ENCODE assay signal across 11 cellular contexts in the genomic region with DNA sequence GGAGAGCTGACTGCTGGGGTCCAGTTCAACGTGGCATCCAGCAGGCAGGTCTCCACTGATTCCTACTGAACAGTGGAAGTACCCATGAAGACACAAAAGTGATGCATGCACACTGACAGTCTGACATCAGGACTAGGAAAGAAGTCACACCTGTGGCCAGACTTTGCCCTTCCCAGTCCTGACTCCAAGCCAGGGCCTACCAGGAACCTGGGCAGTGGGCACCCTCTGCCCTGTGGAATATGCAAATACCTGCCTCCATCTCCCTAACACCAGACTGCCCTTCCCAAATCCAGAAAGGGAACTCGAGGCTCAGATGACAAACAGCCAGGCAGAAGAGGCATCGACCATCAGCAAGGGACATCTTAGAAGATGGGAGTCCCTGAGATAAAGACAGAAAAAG. TPM values are rescaled to one million over a fixed set of nuclear protein-coding genes. Genes with fewer than 3 reads are reported as not detected.
DNase-seq lines count a peak whose midpoint lies in the region; ATAC-seq, FAIRE-seq and TF ChIP-seq lines count a peak whose summit lies in the region.
"Had no signal": no experiment of that assay in that cellular context is flagged by ENCODE, and none has a peak within 500 bp of the region (broad histone marks: within the 10 kb centered on the region; RNA-seq: fewer than 3 reads in every experiment).

No MANE protein-coding gene starts in this region.

- intact Hi-C loops in GM12878 (cut with micrococcal nuclease; ENCODE audit: unreplicated experiment): loop anchor here (5.0 to 10.0 kb wide), 2 partner anchors 76 to 343 kb away; no protein-coding TSS in a partner anchor

- 26% methylated on average over 3 of the region's 3 CpGs for WGBS in GM12878 (ENCODE audit: insufficient coverage, insufficient replicate concordance, low lambda C conversion rate, missing lambda C conversion rate)
- 40% methylated on average over 3 of the region's 3 CpGs for WGBS in liver

- H3K9me3 ChIP-seq in OCI-LY1 (ENCODE audit: low read length) (peaks cover 6% of the 10 kb centered on the region; the same call in 1 of the 2 replicates), GM12878 (replicated peaks; ENCODE audit: control insufficient read depth, insufficient read depth, low read length) (no peaks in the 10 kb centered on the region; the same call in 2 of the 3 replicates), liver (ENCODE audit: control insufficient read depth in 4 of 4, low read length in 3 of 4) (no peaks in the 10 kb centered on the region), thoracic aorta (no peaks in the 10 kb centered on the region)

- peaks cover 70% of the 10 kb centered on the region for H3K36me3 ChIP-seq in OCI-LY1 (ENCODE audit: insufficient read depth, low read length)
- peaks cover 0 to 3% of the 10 kb centered on the region in 2 experiments; a peak in 2 of 4 replicates for H3K36me3 ChIP-seq in GM12878 (ENCODE audit: control insufficient read depth in 2 of 2, insufficient read depth in 2 of 2, low read length in 1 of 2)
- H3K36me3 ChIP-seq in liver (ENCODE audit: control insufficient read depth in 4 of 4, insufficient read depth in 3 of 4, low read depth in 1 of 4, low read length in 3 of 4): peaks cover 1 to 14% (median 3%) of the 10 kb centered on the region in 4 donors
- H3K36me3 ChIP-seq in thoracic aorta: no peaks in the 10 kb centered on the region

- TF ChIP-seq POLR2A in GM12878 (IDR thresholded peaks at IDR 0.05; ENCODE audit: low read depth, low read length): no peak

- H3K4me3 ChIP-seq in OCI-LY1 (ENCODE audit: low read depth, low read length, poor library complexity, severe bottlenecking) (no peak overlapping the region), GM12878 (no peak overlapping the region), liver (ENCODE audit: low read depth in 1 of 3, low read length in 3 of 3) (no peak overlapping the region), thoracic aorta (no peak overlapping the region)
- H3K4me3 ChIP-seq: lung, smooth muscle cell had no signal

- TF ChIP-seq EP300 in GM12878 (IDR thresholded peaks at IDR 0.05; ENCODE audit: borderline replicate concordance in 1 of 2, control insufficient read depth in 1 of 2, low read depth in 2 of 2, low read length in 2 of 2): no peak

- H3K27me3 Mint-ChIP-seq in stimulated activated naive CD8-positive, alpha-beta T cell treated with anti-CD3 and anti-CD28 coated beads, Interleukin-15, amount 100 ng/mL, for 72 hours: no peaks in the 10 kb centered on the region

- H3K79me2 ChIP-seq in OCI-LY1 (ENCODE audit: insufficient read depth, low read length): peaks cover 26% of the 10 kb centered on the region
- H3K79me2 ChIP-seq in GM12878 (ENCODE audit: control insufficient read depth, insufficient read depth, low read length): no peaks in the 10 kb centered on the region

- peak overlapping the region; percentile 61; the same call in 1 of the 2 replicates for H3K4me2 ChIP-seq in OCI-LY1 (ENCODE audit: low read length)
- 0 out of 2 replicates have a peak overlapping the region, but pooled peaks have one; percentile 13 for H3K4me2 ChIP-seq in GM12878 (ENCODE audit: control insufficient read depth, insufficient read depth)
- H3K4me2 ChIP-seq: smooth muscle cell had no signal

- DNase-seq in GM12878 (ENCODE audit: low read depth, low spot score): no peak
- DNase-seq in thoracic aorta (ENCODE audit: low spot score): no peak
- DNase-seq in stimulated activated naive CD8-positive, alpha-beta T cell treated with anti-CD3 and anti-CD28 coated beads, Interleukin-15, amount 100 ng/mL, for 72 hours: no peak
- DNase-seq in DMS 273 treated with DMSO at 0.1 percent for 48 hours (lab: John Stamatoyannopoulos, UW): no peak
- DNase-seq: activated CD4-positive, CD25-positive, alpha-beta regulatory T cell; SW 1271 had no signal

- H3K4me1 Mint-ChIP-seq in stimulated activated naive CD8-positive, alpha-beta T cell treated with anti-CD3 and anti-CD28 coated beads, Interleukin-15, amount 100 ng/mL, for 72 hours: peaks cover 40% of the 10 kb centered on the region

- no peak overlapping the region for H3K4me3 Mint-ChIP-seq in stimulated activated naive CD8-positive, alpha-beta T cell treated with anti-CD3 and anti-CD28 coated beads, Interleukin-15, amount 100 ng/mL, for 72 hours

- H3F3A ChIP-seq in OCI-LY1 (ENCODE audit: insufficient read depth, low read length): no peaks in the 10 kb centered on the region

- no peak overlapping the region for H2AFZ ChIP-seq in OCI-LY1 (ENCODE audit: low read length)
- H2AFZ ChIP-seq in GM12878 (ENCODE audit: control insufficient read depth, low read depth, low read length): peak overlapping the region; percentile 26

- no peak for FAIRE-seq in GM12878 (lab: Jason Lieb, UNC)

- CTCF ChIA-PET in GM12878 (lab: Yijun Ruan, JAX): interaction anchor here (0.6 to 5.4 kb wide), 30 partner anchors 8 to 263 kb away, joined by 3 to 40 read pairs (median 3); partner anchors contain the start of gene CDS2

- in situ Hi-C loops in GM12878 (cut with MboI): no loop called here

- no peak for TF ChIP-seq CTCF in OCI-LY1 (IDR thresholded peaks at IDR 0.05; ENCODE audit: low read length)
- no peak for TF ChIP-seq CTCF in GM12878 (IDR thresholded peaks at IDR 0.05 in 2 of 3, conservative IDR thresholded peaks at IDR 0.05 in 1 of 3; ENCODE audit: control insufficient read depth in 2 of 3, extremely low read depth in 1 of 3, insufficient read depth in 1 of 3, low read depth in 3 of 3, low read length in 3 of 3)
- TF ChIP-seq CTCF in liver (IDR thresholded peaks at IDR 0.05; ENCODE audit: low read depth, low read length, missing input control): no peak
- no peak for TF ChIP-seq CTCF in thoracic aorta (IDR thresholded peaks at IDR 0.05)

- SMC1A ChIA-PET in GM12878 (lab: Charles Lee; ENCODE audit: uncharacterized antibody, unreplicated experiment): interaction anchor here (0.7 to 3.7 kb wide), 19 partner anchors 22 to 213 kb away, joined by 3 to 19 read pairs (median 4); partner anchors contain the start of gene CDS2

- no peaks in the 10 kb centered on the region for H3K9me2 ChIP-seq in OCI-LY1 (ENCODE audit: low read depth, low read length)

- no peaks in the 10 kb centered on the region for H4K20me1 ChIP-seq in OCI-LY1 (ENCODE audit: insufficient read depth, low read length)
- H4K20me1 ChIP-seq in GM12878 (ENCODE audit: control insufficient read depth, insufficient read depth): no peaks in the 10 kb centered on the region

- H3K27me3 ChIP-seq in OCI-LY1 (ENCODE audit: insufficient read depth, low read length) (no peaks in the 10 kb centered on the region), GM12878 (replicated peaks in 1 of 2; ENCODE audit: control insufficient read depth in 2 of 2, insufficient read depth in 2 of 2, low read length in 1 of 2) (no peaks in the 10 kb centered on the region), liver (ENCODE audit: control insufficient read depth in 4 of 4, insufficient read depth in 4 of 4, low read length in 3 of 4) (no peaks in the 10 kb centered on the region), thoracic aorta (replicated peaks; ENCODE audit: insufficient read depth) (no peaks in the 10 kb centered on the region)

- POLR2A ChIA-PET in GM12878 (lab: Charles Lee): interaction anchor here (0.6 to 1.2 kb wide), 2 partner anchors 8 to 23 kb away, joined by 3 to 5 read pairs; no protein-coding TSS in a partner anchor

- H3K27ac ChIP-seq in OCI-LY1 (ENCODE audit: low read depth, low read length, poor library complexity, severe bottlenecking): peak overlapping the region; percentile 75
- no peak overlapping the region for H3K27ac ChIP-seq in GM12878 (ENCODE audit: control insufficient read depth, insufficient read depth)
- peak overlapping the region; percentile 83 for H3K27ac ChIP-seq in liver (ENCODE audit: low read depth in 1 of 2, low read length in 2 of 2)
- peak overlapping the region; percentile 76 to 78 for H3K27ac ChIP-seq in thoracic aorta

- BruUV-seq in GM12878 (replicated peaks; lab: Mats Ljungman, UMichigan): no TSS peak

- ATAC-seq in GM12878: 0 out of 3 replicates have a peak, but pooled peaks have one; percentile 10
- ATAC-seq in thoracic aorta (ENCODE audit: insufficient number of reproducible peaks, low FRiP score, low read depth): no peak
- ATAC-seq in stimulated activated naive CD8-positive, alpha-beta T cell treated with anti-CD3 and anti-CD28 coated beads, Interleukin-15, amount 100 ng/mL, for 72 hours: no peak
- no peak for ATAC-seq in GM21447 (IDR thresholded peaks at IDR 0.05; ENCODE audit: unreplicated experiment)

- TF ChIP-seq RAD21 in GM12878 (IDR thresholded peaks at IDR 0.05; ENCODE audit: insufficient read depth, low read depth, low read length) (no peak), liver (IDR thresholded peaks at IDR 0.05) (no peak)

- peaks cover 36% of the 10 kb centered on the region for H3K4me1 ChIP-seq in OCI-LY1 (ENCODE audit: insufficient read depth, low read length, severe bottlenecking)
- peaks cover 21% of the 10 kb centered on the region for H3K4me1 ChIP-seq in GM12878 (ENCODE audit: control insufficient read depth, insufficient read depth, low read length)
- H3K4me1 ChIP-seq in liver (ENCODE audit: control insufficient read depth in 4 of 4, insufficient read depth in 4 of 4, low read length in 3 of 4): peaks cover 3 to 29% (median 18%) of the 10 kb centered on the region in 4 donors
- peaks cover 6 to 29% of the 10 kb centered on the region in 2 donors for H3K4me1 ChIP-seq in thoracic aorta (ENCODE audit: control insufficient read depth in 1 of 2, low read depth in 2 of 2)

- no peak overlapping the region; the same call in 1 of the 2 replicates for H3K9ac ChIP-seq in OCI-LY1 (ENCODE audit: low read length)
- no peak overlapping the region for H3K9ac ChIP-seq in GM12878 (ENCODE audit: control insufficient read depth, insufficient read depth, low read length)
- H3K9ac ChIP-seq in liver (ENCODE audit: low read depth in 1 of 2, low read length in 2 of 2): peak overlapping the region in 1 of 2 donors; percentile 81

- RAD21 ChIA-PET in GM12878 (lab: Charles Lee; ENCODE audit: unreplicated experiment): interaction anchor here (0.7 to 2.3 kb wide), 10 partner anchors 12 to 219 kb away, joined by 3 to 14 read pairs (median 4); no protein-coding TSS in a partner anchor

- no peaks in the 10 kb centered on the region for H3K9me3 Mint-ChIP-seq in stimulated activated naive CD8-positive, alpha-beta T cell treated with anti-CD3 and anti-CD28 coated beads, Interleukin-15, amount 100 ng/mL, for 72 hours

- H3K27ac Mint-ChIP-seq in stimulated activated naive CD8-positive, alpha-beta T cell treated with anti-CD3 and anti-CD28 coated beads, Interleukin-15, amount 100 ng/mL, for 72 hours: peak overlapping the region in 1 of 2 donors; percentile 2

RNA-seq across cellular contexts. Expression of gene SLC23A2, which starts 50.9 kb away (rescaled TPM):
- total RNA-seq in GM12878 (2013; cell fraction: nucleolus; rRNA removed): 293 and 316 TPM in 2 replicates
- total RNA-seq in GM12878 (2014; rRNA removed) (42.6 and 44.8 TPM in 2 replicates), GM12878 (2014; rRNA removed; fragmentation: Illumina TruSeq; extraction: Trizol) (28.3 and 29.4 TPM in 2 replicates), GM12878 (2021) (51.7 and 56.1 TPM in 2 replicates), liver (10 to 100 TPM; 10.6 to 48.4 TPM), thoracic aorta (10 to 100 TPM; 32.1 to 51.9 TPM)
- 11.1 TPM for polyA plus RNA-seq in GM12878 (2011; ENCODE audit: low read depth)
- polyA plus RNA-seq in GM12878 (2011; rRNA removed) (28.5 and 38.9 TPM in 2 replicates), GM12878 (2014; fragmentation: Illumina TruSeq; extraction: Trizol) (46.2 and 46.3 TPM in 2 replicates), GM12878 (2014; fragmentation: Nextera tagmentation; extraction: Ambion mirVana) (1 to 10 TPM; 4.4 to 5.9 TPM), GM12878 (2014; rRNA removed) (39.3 and 44.0 TPM in 2 replicates), GM12878 (2016; fragmentation: Nextera tagmentation; extraction: Ambion mirVana) (10 to 100 TPM; 29.3 to 32.2 TPM), liver (10 to 100 TPM in 1 of 2 donors, 1 to 10 TPM in 1; 9.1 to 18.9 TPM)
- 31.9 and 39.7 TPM in 2 replicates for polyA plus RNA-seq in GM12878 (2011; cell fraction: cytosol; rRNA removed)
- polyA plus RNA-seq in GM12878 (2011; cell fraction: nucleus; rRNA removed): 84.7 and 104 TPM in 2 replicates
- 12.0 and 13.0 TPM in 2 replicates for polyA plus RNA-seq in GM12878 (2012)
- 58.9 and 61.7 TPM in 2 replicates for polyA minus RNA-seq in GM12878 (2011; rRNA and poly(A)+ RNA removed)
- polyA minus RNA-seq in GM12878 (2011; cell fraction: cytosol; rRNA and poly(A)+ RNA removed): 13.8 and 14.7 TPM in 2 replicates
- polyA minus RNA-seq in GM12878 (2011; cell fraction: nucleus; rRNA and poly(A)+ RNA removed): 42.1 and 54.6 TPM in 2 replicates
